ENCODE assay signal across 8 cellular contexts in the genomic region with DNA sequence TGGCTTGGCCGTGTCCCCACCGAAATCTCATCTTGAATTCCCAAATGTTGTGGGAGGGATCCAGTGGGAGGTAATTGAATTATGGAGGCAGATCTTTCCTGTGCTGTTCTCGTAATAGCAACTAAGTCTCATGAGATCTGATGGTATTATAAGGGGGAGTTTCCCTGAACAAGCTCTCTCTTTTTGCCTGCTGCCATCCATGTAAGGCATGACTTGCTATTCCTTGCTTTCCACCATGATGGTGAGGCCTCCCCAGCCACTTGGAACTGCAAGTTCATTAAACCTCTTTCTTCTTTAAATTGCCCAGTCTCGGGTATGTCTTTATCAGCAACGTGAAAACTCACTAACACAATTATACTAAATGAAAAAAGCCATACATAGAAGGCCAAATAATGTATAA.
"Had no signal": no experiment of that assay in that cellular context is flagged by ENCODE, and none has a peak within 500 bp of the region (broad histone marks: within the 10 kb centered on the region; RNA-seq: fewer than 3 reads in every experiment).

No MANE protein-coding gene starts in this region.

- ATAC-seq: GM12878 had no signal

- DNase-seq: GDM1, GF-D8 had no signal

- H3K4me3 ChIP-seq: GM12878 had no signal

- FAIRE-seq: G401.6, GM12878, GM12891, GM12892, GM18507, GM19239 had no signal
